In genomic region chr7:76260171-76260703, GRCh38 we compare ENCODE assay signal across 8 cellular contexts. TPM values are rescaled to one million over a fixed set of nuclear protein-coding genes. Genes with fewer than 3 reads are reported as not detected.
DNase-seq lines count a peak whose midpoint lies in the region; ATAC-seq and TF ChIP-seq lines count a peak whose summit lies in the region.

No MANE protein-coding gene starts in this region.

- CTCF ChIA-PET in A673 (lab: Charles Lee), result interaction anchor here (0.6 to 1.1 kb wide), 5 partner anchors 38 to 186 kb away, joined by 3 to 9 read pairs (median 3); no protein-coding TSS in a partner anchor
- CTCF ChIA-PET in activated B cell treated with CpG ODN at 0.5 μM for 24 hours (lab: Charles Lee), result no interaction called here

- TF ChIP-seq CTCF in A673 (conservative IDR thresholded peaks at IDR 0.05; ENCODE audit: low read depth, low read length), result no peak
- no peak for TF ChIP-seq CTCF in activated B cell treated with CpG ODN at 0.5 μM for 24 hours (IDR thresholded peaks at IDR 0.05)
- TF ChIP-seq CTCF in parathyroid adenoma (IDR thresholded peaks at IDR 0.05), result no peak

- no peak overlapping the region for H3K27ac Mint-ChIP-seq in activated B cell treated with CpG ODN at 0.5 μM for 24 hours

- WGBS in ectodermal cell, 2 experiments, result 2% methylated on average over 26 to 28 of the region's 28 CpGs

- H3K4me1 ChIP-seq in A673 (ENCODE audit: insufficient read depth, low read length, poor library complexity, severe bottlenecking) (no peaks in the 10 kb centered on the region), ectodermal cell (ENCODE audit: control insufficient read depth, insufficient read depth, low read length) (peaks cover 4% of the 10 kb centered on the region), parathyroid adenoma (no peaks in the 10 kb centered on the region)

- no peak overlapping the region for H3K9ac ChIP-seq in parathyroid adenoma

- H3K9me3 ChIP-seq in A673 (ENCODE audit: low read depth, low read length, poor library complexity, severe bottlenecking), result no peaks in the 10 kb centered on the region
- H3K9me3 ChIP-seq in ectodermal cell (ENCODE audit: control insufficient read depth, low read length), result no peaks in the 10 kb centered on the region
- no peaks in the 10 kb centered on the region for H3K9me3 ChIP-seq in parathyroid adenoma (ENCODE audit: control insufficient read depth, low read length)

- peak overlapping the region; percentile 73 for H2AFZ ChIP-seq in parathyroid adenoma

- H3K27me3 Mint-ChIP-seq in activated B cell treated with CpG ODN at 0.5 μM for 24 hours, result peaks cover 43% of the 10 kb centered on the region

- no peaks in the 10 kb centered on the region for H3K36me3 ChIP-seq in A673 (ENCODE audit: insufficient read depth, low read length, poor library complexity, severe bottlenecking)
- H3K36me3 ChIP-seq in ectodermal cell (ENCODE audit: control insufficient read depth, insufficient read depth, low read length), result no peaks in the 10 kb centered on the region
- H3K36me3 ChIP-seq in parathyroid adenoma (ENCODE audit: control insufficient read depth, insufficient read depth, low read length), result no peaks in the 10 kb centered on the region

- ATAC-seq in activated B cell treated with CpG ODN at 0.5 μM for 24 hours (ENCODE audit: low read depth) (peak; percentile 89), GM21576 (IDR thresholded peaks at IDR 0.05; ENCODE audit: unreplicated experiment) (no peak)

- intact Hi-C loops in A673 (cut with micrococcal nuclease; ENCODE audit: unreplicated experiment) (loop anchor here (5.0 kb wide), 1 partner anchor 268 kb away; the partner anchor contains the start of gene TMEM120A), activated B cell treated with CpG ODN at 0.5 μM for 24 hours (cut with micrococcal nuclease) (no loop called here), head of caudate nucleus (cut with DNase I) (loop anchor here (5.0 kb wide), 1 partner anchor 83 kb away; no protein-coding TSS in a partner anchor)

- H3K27me3 ChIP-seq in A673 (replicated peaks; ENCODE audit: insufficient read depth, low read depth, low read length, poor library complexity) (peaks cover 10% of the 10 kb centered on the region), ectodermal cell (ENCODE audit: control insufficient read depth, insufficient read depth, low read length, poor library complexity, severe bottlenecking) (no peaks in the 10 kb centered on the region), parathyroid adenoma (ENCODE audit: control insufficient read depth, insufficient read depth, low read length) (no peaks in the 10 kb centered on the region)

- peak; percentile 86 for DNase-seq in A673 (ENCODE audit: low spot score)
- peak in 51 of 76 experiments; percentile 3 to 72 (median 38) for DNase-seq in HUDEP-2 (lab: John Stamatoyannopoulos, UW; ENCODE audit: unreplicated experiment in 76 of 76)
- no peak for DNase-seq in activated B cell treated with CpG ODN at 0.5 μM for 24 hours
- DNase-seq in head of caudate nucleus, result no peak
- DNase-seq in KG1 (lab: John Stamatoyannopoulos, UW), result no peak

- peaks cover 4% of the 10 kb centered on the region for H3K4me1 Mint-ChIP-seq in activated B cell treated with CpG ODN at 0.5 μM for 24 hours

- H3K36me3 Mint-ChIP-seq in activated B cell treated with CpG ODN at 0.5 μM for 24 hours (ENCODE audit: low read depth), result no peaks in the 10 kb centered on the region

- H3K9me3 Mint-ChIP-seq in activated B cell treated with CpG ODN at 0.5 μM for 24 hours, result no peaks in the 10 kb centered on the region

- H3K4me3 ChIP-seq in A673 (ENCODE audit: low read depth, low read length, poor library complexity, severe bottlenecking), result peak overlapping the region; percentile 43
- H3K4me3 ChIP-seq in ectodermal cell (ENCODE audit: insufficient read depth, low read depth, low read length), result peak overlapping the region; percentile 56
- H3K4me3 ChIP-seq in parathyroid adenoma (ENCODE audit: low read depth, low read length), result no peak overlapping the region

- H3K27ac ChIP-seq in A673 (ENCODE audit: low read depth, low read length, poor library complexity, severe bottlenecking) (no peak overlapping the region), ectodermal cell (ENCODE audit: insufficient read depth, low read depth, low read length, poor library complexity, severe bottlenecking) (no peak overlapping the region), parathyroid adenoma (no peak overlapping the region)

- no peaks in the 10 kb centered on the region for H3K79me2 ChIP-seq in parathyroid adenoma

- POLR2A ChIA-PET in A673 (lab: Charles Lee; ENCODE audit: low non-redundant PET) (interaction anchor here (0.6 to 0.7 kb wide), 2 partner anchors 31 to 56 kb away, joined by 4 read pairs; no protein-coding TSS in a partner anchor), activated B cell treated with CpG ODN at 0.5 μM for 24 hours (lab: Charles Lee) (interaction anchor here (0.6 kb wide), 1 partner anchor 10 kb away, joined by 4 read pairs; no protein-coding TSS in a partner anchor)

- H3K4me2 ChIP-seq in parathyroid adenoma (ENCODE audit: low read length), result peak overlapping the region; percentile 70

- H3K4me3 Mint-ChIP-seq in activated B cell treated with CpG ODN at 0.5 μM for 24 hours, result no peak overlapping the region

- BruUV-seq in A673 (replicated peaks; lab: Mats Ljungman, UMichigan), result no TSS peak

RNA-seq across cellular contexts. Expression of gene HSPB1, which starts 42.2 kb away (rescaled TPM):
- total RNA-seq in A673 (2021) (354 and 375 TPM in 2 replicates), activated B cell treated with CpG ODN at 0.5 μM for 24 hours (63.4 and 65.6 TPM in 2 replicates)
- polyA plus RNA-seq in ectodermal cell (2013, experiment 1 of 4), result 92.7 TPM
- polyA plus RNA-seq in ectodermal cell (2013, experiment 2 of 4), result 94.5 TPM
- 128 TPM for polyA plus RNA-seq in ectodermal cell (2013, experiment 3 of 4)
- 139 TPM for polyA plus RNA-seq in ectodermal cell (2013, experiment 4 of 4)

RNA-seq across cellular contexts. Expression of gene SRRM3, which starts 58.5 kb away (rescaled TPM):
- total RNA-seq in A673 (2021) (1.7 and 1.8 TPM in 2 replicates), activated B cell treated with CpG ODN at 0.5 μM for 24 hours (not detected in 2 replicates)
- polyA plus RNA-seq in ectodermal cell (2013, experiment 1 of 4), result 5.1 TPM
- 5.7 TPM for polyA plus RNA-seq in ectodermal cell (2013, experiment 2 of 4)
- polyA plus RNA-seq in ectodermal cell (2013, experiment 3 of 4), result 6.0 TPM
- 4.8 TPM for polyA plus RNA-seq in ectodermal cell (2013, experiment 4 of 4)

Comparison
In these comparisons a context has a peak if more than half of its experiments do, and no peak if none do; other contexts are left out.
1. DNase-seq: peak in A673 (single experiment) and HUDEP-2 (51 of 76); none in activated B cell treated with CpG ODN at 0.5 μM for 24 hours (single experiment), head of caudate nucleus (0 of 42) and KG1 (single experiment).